In genomic region chr6:73636048-73636447, GRCh38 we compare ENCODE assay signal across 20 cellular contexts. TPM values are rescaled to one million over a fixed set of nuclear protein-coding genes. Genes with fewer than 3 reads are reported as not detected.
A peak's percentile ranks its signal among the peaks of the same experiment; 100 is the strongest.
DNase-seq lines count a peak whose midpoint lies in the region; ATAC-seq, FAIRE-seq and TF ChIP-seq lines count a peak whose summit lies in the region.
"Had no signal": no experiment of that assay in that cellular context is flagged by ENCODE, and none has a peak within 500 bp of the region (broad histone marks: within the 10 kb centered on the region; RNA-seq: fewer than 3 reads in every experiment).

No MANE protein-coding gene starts in this region.

- H3K4me1 ChIP-seq in right atrium auricular region (no peaks in the 10 kb centered on the region), ascending aorta (no peaks in the 10 kb centered on the region), pancreas (peaks cover 0 to 3% (median 0%) of the 10 kb centered on the region in 3 donors)
- H3K4me1 ChIP-seq: SJSA1 had no signal

- DNase-seq in Right ventricle myocardium superior = no peak
- DNase-seq in right atrium auricular region (ENCODE audit: low spot score) = no peak
- DNase-seq in ascending aorta (ENCODE audit: low spot score in 2 of 2) = no peak
- no peak for DNase-seq in pancreas
- no peak for DNase-seq in glutamatergic neuron
- no peak for DNase-seq in MG63
- no peak for DNase-seq in NCI-H2107 treated with DMSO at 0.1 percent for 48 hours (lab: John Stamatoyannopoulos, UW; ENCODE audit: unreplicated experiment)
- DNase-seq: CD8-positive, alpha-beta memory T cell; KBM-7; MV-4-11; NCI-H1694 treated with DMSO at 0.1 percent for 48 hours; NCI-H2107; NCI-H2227 treated with DMSO at 0.1 percent for 48 hours; NCI-H526 had no signal

- H3K27ac ChIP-seq in right atrium auricular region = no peak overlapping the region
- peak overlapping the region; percentile 2 to 16 for H3K27ac ChIP-seq in ascending aorta
- no peak overlapping the region for H3K27ac ChIP-seq in pancreas
- H3K27ac ChIP-seq: SJSA1 had no signal

- TF ChIP-seq CTCF in right atrium auricular region (IDR thresholded peaks at IDR 0.05) (no peak), ascending aorta (IDR thresholded peaks at IDR 0.05) (no peak), pancreas (IDR thresholded peaks at IDR 0.05) (no peak), glutamatergic neuron (IDR thresholded peaks at IDR 0.05; ENCODE audit: partially characterized antibody, unreplicated experiment) (no peak)

- no peaks in the 10 kb centered on the region for H3K4me1 Mint-ChIP-seq in glutamatergic neuron (ENCODE audit: low read depth, unreplicated experiment)

- peak; percentile 39 for ATAC-seq in Right ventricle myocardium superior (ENCODE audit: poor library complexity)
- no peak for ATAC-seq in pancreas
- ATAC-seq in GM19467 (IDR thresholded peaks at IDR 0.05; ENCODE audit: unreplicated experiment) = no peak
- ATAC-seq: HepG2, Panc1 had no signal

- intact Hi-C loops in Right ventricle myocardium superior (cut with DNase I) = no loop called here
- intact Hi-C loops in ascending aorta (cut with DNase I) = no loop called here
- intact Hi-C loops in pancreas (cut with DNase I) = no loop called here

- H3K4me3 ChIP-seq in right atrium auricular region (no peak overlapping the region), ascending aorta (no peak overlapping the region), pancreas (no peak overlapping the region), MG63 (no peak overlapping the region)
- H3K4me3 ChIP-seq: SJSA1 had no signal

- peak; percentile 37 for FAIRE-seq in pancreas (lab: Jason Lieb, UNC)
- FAIRE-seq: GM12892, GM18507, HepG2 had no signal

- peaks cover 3% of the 10 kb centered on the region for H3K36me3 Mint-ChIP-seq in glutamatergic neuron (ENCODE audit: unreplicated experiment)

- H3K9me3 ChIP-seq in right atrium auricular region (no peaks in the 10 kb centered on the region), ascending aorta (no peaks in the 10 kb centered on the region), pancreas (no peaks in the 10 kb centered on the region), MG63 (no peaks in the 10 kb centered on the region)
- H3K9me3 ChIP-seq: SJSA1 had no signal

- H3K27me3 Mint-ChIP-seq in glutamatergic neuron (ENCODE audit: unreplicated experiment) = peaks cover 3% of the 10 kb centered on the region
- H3K27me3 Mint-ChIP-seq: CD8-positive, alpha-beta memory T cell had no signal

- H3K27me3 ChIP-seq in right atrium auricular region (no peaks in the 10 kb centered on the region), ascending aorta (no peaks in the 10 kb centered on the region), pancreas (no peaks in the 10 kb centered on the region), MG63 (no peaks in the 10 kb centered on the region)
- H3K27me3 ChIP-seq: SJSA1 had no signal

- no peak overlapping the region for H3K27ac Mint-ChIP-seq in glutamatergic neuron (ENCODE audit: unreplicated experiment)

- H3K9me3 Mint-ChIP-seq in glutamatergic neuron (ENCODE audit: unreplicated experiment) = no peaks in the 10 kb centered on the region

- H3K4me3 Mint-ChIP-seq in glutamatergic neuron (ENCODE audit: unreplicated experiment) = no peak overlapping the region
- H3K4me3 Mint-ChIP-seq: CD8-positive, alpha-beta memory T cell had no signal

- H3K36me3 ChIP-seq in right atrium auricular region (peaks cover 79% of the 10 kb centered on the region), ascending aorta (peaks cover 40 to 45% of the 10 kb centered on the region in 2 donors), pancreas (peaks cover 0 to 4% (median 0%) of the 10 kb centered on the region in 3 donors), MG63 (no peaks in the 10 kb centered on the region)
- H3K36me3 ChIP-seq: SJSA1 had no signal

RNA-seq across cellular contexts. Expression of gene SLC17A5, which starts 17.7 kb away (rescaled TPM):
- total RNA-seq in Right ventricle myocardium superior = 4.1 TPM
- 10 to 100 TPM; 10.2 to 11.8 TPM for total RNA-seq in right atrium auricular region
- 23.2 TPM for total RNA-seq in ascending aorta
- total RNA-seq in pancreas = 10 to 100 TPM in 1 of 6 donors, 1 to 10 TPM in 5; 4.0 to 11.0 (median 5.4) TPM
- 1 to 10 TPM; 2.4 to 7.8 TPM for polyA plus RNA-seq in pancreas
- 14.3 TPM for total RNA-seq in glutamatergic neuron (ENCODE audit: unreplicated experiment)
- total RNA-seq in MG63 (2014; rRNA removed; shearing (Covaris generic); ENCODE audit: low replicate concordance) = 8.1 and 8.4 TPM in 2 replicates

RNA-seq across cellular contexts. Expression of gene CD109, which starts 60.0 kb away (rescaled TPM):
- total RNA-seq in Right ventricle myocardium superior (6.7 TPM), right atrium auricular region (10 to 100 TPM; 18.7 to 30.1 TPM), ascending aorta (17.6 TPM), pancreas (1 to 10 TPM in 3 of 6 donors, under 1 TPM in 3; 0.24 to 2.6 (median 0.99) TPM), glutamatergic neuron (ENCODE audit: unreplicated experiment) (0.49 TPM)
- polyA plus RNA-seq in pancreas = under 1 TPM; 0.23 to 0.26 TPM
- 19.1 and 20.7 TPM in 2 replicates for total RNA-seq in MG63 (2014; rRNA removed; shearing (Covaris generic); ENCODE audit: low replicate concordance)
- polyA plus RNA-seq: CD8-positive, alpha-beta memory T cell had no signal

Comparison
In these comparisons a context has a peak if more than half of its experiments do, and no peak if none do; other contexts are left out.
1. H3K27ac ChIP-seq: peak in ascending aorta (2 of 2); none in right atrium auricular region (0 of 2) and pancreas (0 of 4).